In the genomic region with DNA sequence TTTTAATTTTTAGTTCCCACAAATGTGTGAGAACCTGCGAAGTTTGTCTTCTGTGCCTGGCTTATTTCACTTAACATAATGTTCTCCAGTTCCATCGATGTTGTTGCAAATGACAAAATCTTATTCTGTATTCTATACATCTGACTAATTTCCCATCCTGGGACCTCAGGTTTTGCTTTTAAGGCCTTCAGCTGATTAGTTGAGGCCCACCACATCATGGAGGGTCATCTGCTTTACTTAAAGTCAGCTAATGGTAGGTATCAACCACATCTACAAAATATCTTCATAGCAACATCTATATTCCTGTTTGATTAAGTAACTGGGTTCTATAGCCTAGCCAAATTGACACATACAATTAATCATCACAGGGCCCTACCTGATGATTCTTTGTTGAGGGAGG, we compare ENCODE assay signal across 34 cellular contexts.
"Had no signal": no experiment of that assay in that cellular context is flagged by ENCODE, and none has a peak within 500 bp of the region (broad histone marks: within the 10 kb centered on the region; RNA-seq: fewer than 3 reads in every experiment).

No MANE protein-coding gene starts in this region.

- H3K9me3 ChIP-seq: MG63 had no signal

- DNase-seq: Karpas-422, Kasumi-1, MG63, MM.1S, MV-4-11, NCI-H1048, NCI-H1092, NCI-H1092 treated with DMSO at 0.1 percent for 48 hours, NCI-H1105, NCI-H1105 treated with DMSO at 0.1 percent for 48 hours, NCI-H1417, NCI-H1417 treated with DMSO at 0.1 percent for 48 hours, NCI-H1436, NCI-H1436 treated with DMSO at 0.1 percent for 48 hours, NCI-H146, NCI-H1694, NCI-H1694 treated with DMSO at 0.1 percent for 48 hours, NCI-H187, NCI-H187 treated with DMSO at 0.1 percent for 48 hours, NCI-H1930, NCI-H2029, NCI-H2029 treated with DMSO at 0.1 percent for 48 hours, NCI-H2081, NCI-H2081 treated with DMSO at 0.1 percent for 48 hours, NCI-H2107, NCI-H2171, NCI-H2227 treated with DMSO at 0.1 percent for 48 hours, NCI-H226, NCI-H345, NCI-H446, NCI-H446 treated with DMSO at 0.1 percent for 48 hours, NCI-H510A, NCI-H510A treated with DMSO at 0.1 percent for 48 hours, NCI-H524 had no signal

- H3K27me3 ChIP-seq: MG63 had no signal

- H3K36me3 ChIP-seq: MG63 had no signal

- H3K4me3 ChIP-seq: MG63 had no signal
